9 cellular contexts compared by ENCODE assay signal in the genomic region with DNA sequence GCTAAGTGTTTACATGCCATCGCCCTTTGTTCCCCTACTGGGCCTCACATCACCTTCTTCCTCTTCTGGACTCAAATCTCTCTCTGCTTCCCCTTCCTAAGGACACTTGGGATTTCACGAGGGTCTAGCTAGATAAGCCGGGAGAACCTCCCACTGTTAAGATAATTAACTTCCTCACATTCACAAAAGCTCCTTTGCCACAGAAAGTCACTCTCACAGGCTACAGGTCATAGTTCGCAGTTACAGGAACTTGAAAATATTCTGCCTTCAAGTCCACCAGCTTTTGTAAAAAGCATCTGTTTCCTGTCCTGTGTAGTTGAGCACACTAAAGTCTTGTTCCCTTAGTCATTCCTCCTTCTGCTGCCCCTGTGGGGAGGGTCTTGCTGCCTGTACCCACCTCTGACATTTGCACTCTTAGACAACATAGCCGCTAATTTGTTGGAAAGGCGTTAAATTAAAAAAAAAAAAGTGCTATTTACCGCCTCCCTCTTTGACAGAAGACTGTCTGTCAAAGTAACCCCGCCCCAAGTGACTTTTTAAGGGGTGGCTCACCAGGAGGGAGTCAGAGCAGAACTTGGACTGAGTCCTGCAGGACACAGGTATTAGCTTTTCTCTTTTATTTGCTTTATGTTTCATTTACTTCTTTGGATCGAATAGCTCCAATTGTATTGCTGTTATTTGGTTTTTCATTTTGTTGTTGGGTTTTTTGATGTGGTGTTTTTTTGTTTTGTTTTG. TPM values are rescaled to one million over a fixed set of nuclear protein-coding genes. Genes with fewer than 3 reads are reported as not detected.
DNase-seq lines count a peak whose midpoint lies in the region; ATAC-seq and TF ChIP-seq lines count a peak whose summit lies in the region.
"Had no signal": no experiment of that assay in that cellular context is flagged by ENCODE, and none has a peak within 500 bp of the region (broad histone marks: within the 10 kb centered on the region; RNA-seq: fewer than 3 reads in every experiment).

No MANE protein-coding gene starts in this region.

- no peak for TF ChIP-seq CTCF in MM.1S (IDR thresholded peaks at IDR 0.05; ENCODE audit: low read length)

- peak overlapping the region; percentile 97 to 100 (median 98) for H3K4me3 Mint-ChIP-seq in immature natural killer cell

- DNase-seq in MM.1S (peak; percentile 93), activated T-cell treated with anti-CD3 and anti-CD28 coated beads for 4 hours (peak; percentile 57), immature natural killer cell (peak; percentile 73 to 77 (median 76)), SW480 (ENCODE audit: low spot score) (no peak)
- peak; percentile 51 to 56 for DNase-seq in stimulated activated CD8-positive, alpha-beta memory T cell treated with anti-CD3 and anti-CD28 coated beads, Interleukin-7, amount 100 ng/mL, for 4 hours (ENCODE audit: low read depth in 2 of 2)
- DNase-seq: pancreas had no signal

- peaks cover 19 to 31% (median 26%) of the 10 kb centered on the region in 3 donors for H3K36me3 Mint-ChIP-seq in immature natural killer cell

- peaks cover 78 to 83% of the 10 kb centered on the region in 2 donors for H3K4me1 Mint-ChIP-seq in immature natural killer cell

- peaks cover 45% of the 10 kb centered on the region for H3K4me1 ChIP-seq in MM.1S (ENCODE audit: low read length)
- H3K4me1 ChIP-seq: pancreas had no signal

- no peaks in the 10 kb centered on the region; the same call in 1 of the 2 replicates for H3K36me3 ChIP-seq in MM.1S (replicated peaks; ENCODE audit: insufficient read depth, low read length)
- H3K36me3 ChIP-seq: pancreas had no signal

- no peaks in the 10 kb centered on the region for H3K27me3 ChIP-seq in MM.1S (replicated peaks; ENCODE audit: insufficient read depth, low read length)

- H4K20me1 ChIP-seq in MM.1S (ENCODE audit: insufficient read depth, low read length): no peaks in the 10 kb centered on the region

- no peak overlapping the region for H2AFZ ChIP-seq in MM.1S (ENCODE audit: low read length)

- H3K9me3 ChIP-seq in MM.1S (replicated peaks; ENCODE audit: insufficient read depth, low read length): no peaks in the 10 kb centered on the region
- H3K9me3 ChIP-seq: pancreas had no signal

- H3K79me2 ChIP-seq in MM.1S (ENCODE audit: low read length): peaks cover 81% of the 10 kb centered on the region

- peak overlapping the region; percentile 99 for H3K9ac ChIP-seq in MM.1S (ENCODE audit: low read length)

- peak overlapping the region; percentile 95 to 99 (median 98) for H3K27ac Mint-ChIP-seq in immature natural killer cell

- H3K27me3 Mint-ChIP-seq in immature natural killer cell (ENCODE audit: low read depth in 3 of 3): peaks cover 10 to 19% (median 12%) of the 10 kb centered on the region in 3 donors

- H3K9me3 Mint-ChIP-seq in immature natural killer cell: no peaks in the 10 kb centered on the region

- peaks cover 72% of the 10 kb centered on the region for H3F3A ChIP-seq in MM.1S (ENCODE audit: insufficient read depth, low read length)

- peak overlapping the region; percentile 99 for H3K27ac ChIP-seq in MM.1S (ENCODE audit: low read length)

- no peaks in the 10 kb centered on the region for H3K9me2 ChIP-seq in MM.1S (replicated peaks; ENCODE audit: insufficient read depth, low read length)

- H3K4me2 ChIP-seq in MM.1S (ENCODE audit: low read depth, low read length): peak overlapping the region; percentile 90

- H3K4me3 ChIP-seq in MM.1S (ENCODE audit: low read length): peak overlapping the region; percentile 95
- H3K4me3 ChIP-seq: pancreas had no signal

- ATAC-seq in GM18873 (IDR thresholded peaks at IDR 0.05; ENCODE audit: low FRiP score, unreplicated experiment) (peak; percentile 53), HG02763 (IDR thresholded peaks at IDR 0.05; ENCODE audit: unreplicated experiment) (no peak), HG02938 (IDR thresholded peaks at IDR 0.05; ENCODE audit: unreplicated experiment) (no peak)

RNA-seq across cellular contexts. Expression of a gene that starts 26.8 kb away (rescaled TPM):
- 10 to 100 TPM; 16.0 to 44.9 (median 43.7) TPM for polyA plus RNA-seq in immature natural killer cell
